17 cellular contexts compared by ENCODE assay signal in genomic region chr17:19014628-19015215, GRCh38. TPM values are rescaled to one million over a fixed set of nuclear protein-coding genes. Genes with fewer than 3 reads are reported as not detected.
"Had no signal": no experiment of that assay in that cellular context is flagged by ENCODE, and none has a peak within 500 bp of the region (broad histone marks: within the 10 kb centered on the region; RNA-seq: fewer than 3 reads in every experiment).

No MANE protein-coding gene starts in this region.

- H3K36me3 ChIP-seq: gastroesophageal sphincter had no signal

- DNase-seq: activated CD4-positive, alpha-beta T cell treated with anti-CD3 and anti-CD28 coated beads, Interleukin-2, amount 50 U/mL, for 1 hour; activated effector memory CD4-positive, alpha-beta T cell treated with Interleukin-2 at 50 U/mL for 16 hours; activated naive CD8-positive, alpha-beta T cell treated with anti-CD3 and anti-CD28 coated beads, Interleukin-2, amount 10 ng/mL, durations not matched to agents 7 days and 5 days; caudate nucleus; effector CD4-positive, alpha-beta T cell; hippocampal formation; natural killer cell; occipital lobe; stimulated activated CD4-positive, alpha-beta T cell treated with anti-CD3 and anti-CD28 coated beads, Interleukin-2, amount 100 ng/mL, for 24 hours; stimulated activated naive CD4-positive, alpha-beta T cell; substantia nigra; trophoblast cell had no signal

- H3K4me3 ChIP-seq: coronary artery, gastroesophageal sphincter had no signal

- H3K27ac Mint-ChIP-seq: activated naive CD8-positive, alpha-beta T cell treated with anti-CD3 and anti-CD28 coated beads, Interleukin-2, amount 10 ng/mL, durations not matched to agents 7 days and 5 days; natural killer cell had no signal

- H3K4me1 ChIP-seq: gastroesophageal sphincter had no signal

- H3K4me3 Mint-ChIP-seq: activated naive CD8-positive, alpha-beta T cell treated with anti-CD3 and anti-CD28 coated beads, Interleukin-2, amount 10 ng/mL, durations not matched to agents 7 days and 5 days; natural killer cell had no signal

- H3K9me3 Mint-ChIP-seq: activated naive CD8-positive, alpha-beta T cell treated with anti-CD3 and anti-CD28 coated beads, Interleukin-2, amount 10 ng/mL, durations not matched to agents 7 days and 5 days; natural killer cell had no signal

- H3K9me3 ChIP-seq: gastroesophageal sphincter had no signal

- ATAC-seq: gastroesophageal sphincter, natural killer cell, sciatic nerve had no signal

- H3K36me3 Mint-ChIP-seq: natural killer cell had no signal

- FAIRE-seq: endothelial cell of umbilical vein had no signal

- H3K27me3 Mint-ChIP-seq: activated naive CD8-positive, alpha-beta T cell treated with anti-CD3 and anti-CD28 coated beads, Interleukin-2, amount 10 ng/mL, durations not matched to agents 7 days and 5 days had no signal

- H3K27ac ChIP-seq: coronary artery, gastroesophageal sphincter had no signal

RNA-seq across cellular contexts. Expression of gene GRAP, which starts 32.0 kb away (rescaled TPM):
- total RNA-seq: progenitor cell of endocrine pancreas had no signal
